Comparison of ENCODE assay signal across 25 cellular contexts in genomic region chr18:77077401-77077800, GRCh38. TPM values are rescaled to one million over a fixed set of nuclear protein-coding genes. Genes with fewer than 3 reads are reported as not detected.
A peak's percentile ranks its signal among the peaks of the same experiment; 100 is the strongest.
DNase-seq lines count a peak whose midpoint lies in the region; ATAC-seq lines count a peak whose summit lies in the region.
"Had no signal": no experiment of that assay in that cellular context is flagged by ENCODE, and none has a peak within 500 bp of the region (broad histone marks: within the 10 kb centered on the region; RNA-seq: fewer than 3 reads in every experiment).

No MANE protein-coding gene starts in this region.

- no peak overlapping the region for H3K4me3 Mint-ChIP-seq in activated naive CD4-positive, alpha-beta T cell treated with anti-CD3 and anti-CD28 coated beads, Interleukin-2, amount 10 ng/mL, durations not matched to agents 7 days and 5 days
- H3K4me3 Mint-ChIP-seq in T-cell, result no peak overlapping the region
- H3K4me3 Mint-ChIP-seq in immature natural killer cell, result peak overlapping the region in 2 of 5 donors; percentile 57 to 63
- no peak overlapping the region for H3K4me3 Mint-ChIP-seq in stimulated activated memory B cell treated with anti-CD40 and anti-IgM and Interleukin-4, amounts not matched to agents 10 μg/mL and 1 μg/mL and 100 μg/mL, for 72 hours
- H3K4me3 Mint-ChIP-seq: activated CD8-positive, alpha-beta T cell treated with anti-CD3 and anti-CD28 coated beads for 36 hours; activated naive CD8-positive, alpha-beta T cell treated with anti-CD3 and anti-CD28 coated beads for 36 hours had no signal

- DNase-seq in activated naive CD4-positive, alpha-beta T cell treated with anti-CD3 and anti-CD28 coated beads, Interleukin-2, amount 10 ng/mL, durations not matched to agents 7 days and 5 days, result no peak
- DNase-seq in activated naive CD4-positive, alpha-beta T cell treated with anti-CD3 and anti-CD28 coated beads, Interleukin-2, amount 50 U/mL, for 72 hours (ENCODE audit: low spot score in 2 of 2), result no peak
- no peak for DNase-seq in T-cell
- no peak for DNase-seq in immature natural killer cell
- no peak for DNase-seq in G401 (ENCODE audit: low spot score)
- DNase-seq: activated CD8-positive, alpha-beta T cell treated with anti-CD3 and anti-CD28 coated beads for 36 hours; activated naive CD8-positive, alpha-beta T cell treated with anti-CD3 and anti-CD28 coated beads for 36 hours; aorta; DMS153; effector CD4-positive, alpha-beta T cell; Kasumi-1; NCI-H1417; NCI-H2029 treated with DMSO at 0.1 percent for 48 hours; NCI-H226; NCI-H526 treated with DMSO at 0.1 percent for 48 hours; NK-92 treated with Interleukin-12 subunit alpha and Interleukin-12 subunit beta, amount 100 ng/mL, for 24 hours; PC-3; stimulated activated CD4-positive, alpha-beta T cell treated with anti-CD3 and anti-CD28 coated beads, Interleukin-2, amount 100 ng/mL, for 48 hours; tibial artery had no signal

- CTCF ChIA-PET in activated naive CD4-positive, alpha-beta T cell treated with anti-CD3 and anti-CD28 coated beads, Interleukin-2, amount 10 ng/mL, durations not matched to agents 7 days and 5 days (lab: Charles Lee), result interaction anchor here (0.7 kb wide), 1 partner anchor 238 kb away, joined by 3 read pairs; no protein-coding TSS in a partner anchor
- CTCF ChIA-PET in T-cell (lab: Charles Lee), result no interaction called here

- no peak for ATAC-seq in activated naive CD4-positive, alpha-beta T cell treated with anti-CD3 and anti-CD28 coated beads, Interleukin-2, amount 50 U/mL, for 72 hours
- ATAC-seq in T-cell (replicated peaks in 1 of 4), result no peak
- ATAC-seq in stimulated activated memory B cell treated with anti-CD40 and anti-IgM and Interleukin-4, amounts not matched to agents 10 μg/mL and 1 μg/mL and 100 μg/mL, for 72 hours, result no peak
- ATAC-seq in GM21390 (IDR thresholded peaks at IDR 0.05; ENCODE audit: unreplicated experiment), result no peak
- no peak for ATAC-seq in GM19452 (IDR thresholded peaks at IDR 0.05; ENCODE audit: unreplicated experiment)
- ATAC-seq: activated CD4-positive, CD25-positive, alpha-beta regulatory T cell treated with anti-CD3 and anti-CD28 coated beads, Interleukin-2, amount 50 U/mL, for 24 hours; activated CD8-positive, alpha-beta T cell treated with anti-CD3 and anti-CD28 coated beads for 36 hours; HCT116; HepG2; PC-3 had no signal

- POLR2A ChIA-PET in T-cell (lab: Charles Lee), result interaction anchor here in 1 of 2 donors (1.0 kb wide), 1 partner anchor 25 kb away, joined by 4 read pairs; no protein-coding TSS in a partner anchor

- H3K27ac Mint-ChIP-seq in activated naive CD4-positive, alpha-beta T cell treated with anti-CD3 and anti-CD28 coated beads, Interleukin-2, amount 10 ng/mL, durations not matched to agents 7 days and 5 days, result peak overlapping the region; percentile 35
- no peak overlapping the region for H3K27ac Mint-ChIP-seq in activated naive CD4-positive, alpha-beta T cell treated with anti-CD3 and anti-CD28 coated beads, Interleukin-2, amount 50 U/mL, for 72 hours
- H3K27ac Mint-ChIP-seq in T-cell (peak overlapping the region; percentile 46 to 61), immature natural killer cell (peak overlapping the region; percentile 79 to 95 (median 93))
- H3K27ac Mint-ChIP-seq in stimulated activated memory B cell treated with anti-CD40 and anti-IgM and Interleukin-4, amounts not matched to agents 10 μg/mL and 1 μg/mL and 100 μg/mL, for 72 hours, result peak overlapping the region; percentile 88
- H3K27ac Mint-ChIP-seq: activated CD8-positive, alpha-beta T cell treated with anti-CD3 and anti-CD28 coated beads for 36 hours; activated naive CD8-positive, alpha-beta T cell treated with anti-CD3 and anti-CD28 coated beads for 36 hours had no signal

- peaks cover 59% of the 10 kb centered on the region for H3K4me1 Mint-ChIP-seq in activated naive CD4-positive, alpha-beta T cell treated with anti-CD3 and anti-CD28 coated beads, Interleukin-2, amount 10 ng/mL, durations not matched to agents 7 days and 5 days
- H3K4me1 Mint-ChIP-seq in T-cell (peaks cover 70 to 89% (median 84%) of the 10 kb centered on the region in 3 donors), immature natural killer cell (peaks cover 95 to 100% of the 10 kb centered on the region in 2 donors)
- peaks cover 74% of the 10 kb centered on the region for H3K4me1 Mint-ChIP-seq in stimulated activated memory B cell treated with anti-CD40 and anti-IgM and Interleukin-4, amounts not matched to agents 10 μg/mL and 1 μg/mL and 100 μg/mL, for 72 hours

- no peaks in the 10 kb centered on the region for H3K27me3 Mint-ChIP-seq in activated naive CD4-positive, alpha-beta T cell treated with anti-CD3 and anti-CD28 coated beads, Interleukin-2, amount 10 ng/mL, durations not matched to agents 7 days and 5 days
- no peaks in the 10 kb centered on the region for H3K27me3 Mint-ChIP-seq in T-cell
- H3K27me3 Mint-ChIP-seq in immature natural killer cell (ENCODE audit: low read depth in 3 of 3), result peaks cover 0 to 26% (median 14%) of the 10 kb centered on the region in 3 donors
- no peaks in the 10 kb centered on the region for H3K27me3 Mint-ChIP-seq in stimulated activated memory B cell treated with anti-CD40 and anti-IgM and Interleukin-4, amounts not matched to agents 10 μg/mL and 1 μg/mL and 100 μg/mL, for 72 hours
- H3K27me3 Mint-ChIP-seq: activated CD8-positive, alpha-beta T cell treated with anti-CD3 and anti-CD28 coated beads for 36 hours; activated naive CD8-positive, alpha-beta T cell treated with anti-CD3 and anti-CD28 coated beads for 36 hours had no signal

- no peaks in the 10 kb centered on the region for H3K9me3 Mint-ChIP-seq in activated naive CD4-positive, alpha-beta T cell treated with anti-CD3 and anti-CD28 coated beads, Interleukin-2, amount 10 ng/mL, durations not matched to agents 7 days and 5 days
- H3K9me3 Mint-ChIP-seq in activated naive CD4-positive, alpha-beta T cell treated with anti-CD3 and anti-CD28 coated beads, Interleukin-2, amount 50 U/mL, for 72 hours, result no peaks in the 10 kb centered on the region
- H3K9me3 Mint-ChIP-seq in T-cell, result no peaks in the 10 kb centered on the region
- no peaks in the 10 kb centered on the region for H3K9me3 Mint-ChIP-seq in immature natural killer cell
- no peaks in the 10 kb centered on the region for H3K9me3 Mint-ChIP-seq in stimulated activated memory B cell treated with anti-CD40 and anti-IgM and Interleukin-4, amounts not matched to agents 10 μg/mL and 1 μg/mL and 100 μg/mL, for 72 hours
- H3K9me3 Mint-ChIP-seq: activated CD8-positive, alpha-beta T cell treated with anti-CD3 and anti-CD28 coated beads for 36 hours had no signal

- in situ Hi-C loops in G401 (cut with HindIII; ENCODE audit: low sequenced_read_pairs), result no loop called here

- H3K36me3 Mint-ChIP-seq in activated naive CD4-positive, alpha-beta T cell treated with anti-CD3 and anti-CD28 coated beads, Interleukin-2, amount 10 ng/mL, durations not matched to agents 7 days and 5 days, result peaks cover 47% of the 10 kb centered on the region
- peaks cover 0 to 36% of the 10 kb centered on the region in 2 donors for H3K36me3 Mint-ChIP-seq in activated naive CD4-positive, alpha-beta T cell treated with anti-CD3 and anti-CD28 coated beads, Interleukin-2, amount 50 U/mL, for 72 hours
- peaks cover 29% of the 10 kb centered on the region for H3K36me3 Mint-ChIP-seq in T-cell
- peaks cover 9 to 24% (median 17%) of the 10 kb centered on the region in 3 donors for H3K36me3 Mint-ChIP-seq in immature natural killer cell
- H3K36me3 Mint-ChIP-seq in stimulated activated memory B cell treated with anti-CD40 and anti-IgM and Interleukin-4, amounts not matched to agents 10 μg/mL and 1 μg/mL and 100 μg/mL, for 72 hours, result peaks cover 44% of the 10 kb centered on the region

RNA-seq across cellular contexts. Expression of gene MBP, which starts 55.2 kb away (rescaled TPM):
- 10 to 100 TPM; 52.2 to 60.0 TPM for total RNA-seq in activated naive CD4-positive, alpha-beta T cell treated with anti-CD3 and anti-CD28 coated beads, Interleukin-2, amount 50 U/mL, for 72 hours
- total RNA-seq in T-cell, result 100 to 1,000 TPM; 114 to 185 (median 152) TPM
- polyA plus RNA-seq in immature natural killer cell, result 100 to 1,000 TPM; 187 to 403 (median 297) TPM
- 1.3 and 3.4 TPM in 2 replicates for total RNA-seq in G401 (2014; rRNA removed; shearing (Covaris generic))

Comparison
In these comparisons a context has a peak if more than half of its experiments do, and no peak if none do; other contexts are left out.
1. H3K27ac Mint-ChIP-seq: peak in activated naive CD4-positive, alpha-beta T cell treated with anti-CD3 and anti-CD28 coated beads, Interleukin-2, amount 10 ng/mL, durations not matched to agents 7 days and 5 days (single experiment), T-cell (2 of 2), immature natural killer cell (6 of 6) and stimulated activated memory B cell treated with anti-CD40 and anti-IgM and Interleukin-4, amounts not matched to agents 10 μg/mL and 1 μg/mL and 100 μg/mL, for 72 hours (single experiment); none in activated naive CD4-positive, alpha-beta T cell treated with anti-CD3 and anti-CD28 coated beads, Interleukin-2, amount 50 U/mL, for 72 hours (0 of 2).
2. RNA of gene MBP, which starts 55.2 kb away (total RNA-seq): 114 to 185 TPM in T-cell and 52.2 to 60.0 TPM in activated naive CD4-positive, alpha-beta T cell treated with anti-CD3 and anti-CD28 coated beads, Interleukin-2, amount 50 U/mL, for 72 hours; 1.3 to 3.4 TPM in G401; every median in the first group is over 10 times any median in the second.